1 cellular context compared by ENCODE assay signal in the genomic region with DNA sequence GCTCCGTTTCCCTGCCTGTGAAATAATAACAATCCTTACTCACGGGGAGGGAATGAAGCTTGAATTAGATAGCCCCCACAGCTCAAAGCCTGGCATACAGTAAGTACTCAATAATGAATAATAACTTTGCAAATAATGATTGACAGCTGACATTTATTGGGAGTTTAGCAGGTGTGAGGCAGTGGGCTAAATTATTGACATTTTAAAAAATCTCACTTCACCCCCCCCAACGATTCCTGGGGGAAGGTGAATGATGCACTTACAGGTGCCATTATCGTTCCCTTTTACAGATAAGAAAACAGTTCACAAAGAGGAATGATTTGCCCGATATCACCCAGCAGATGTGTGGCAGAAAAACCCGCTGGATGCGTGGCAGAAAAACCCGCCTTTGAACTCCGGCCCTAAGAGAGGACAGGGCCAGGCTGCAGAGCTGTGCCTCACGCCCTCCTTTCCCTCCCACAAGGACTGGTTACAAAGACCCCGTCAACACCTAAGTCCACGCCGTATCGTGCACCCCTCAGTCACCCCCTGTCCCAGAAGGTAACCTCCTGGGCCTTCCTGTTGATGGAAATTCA.
TF ChIP-seq lines count a peak whose summit lies in the region.

No MANE protein-coding gene starts in this region.

TF ChIP-seq in IMR-90, 13 proteins besides CTCF, POLR2A, EP300 and RAD21 (continued from another document):
- TF ChIP-seq, protein P1, sequence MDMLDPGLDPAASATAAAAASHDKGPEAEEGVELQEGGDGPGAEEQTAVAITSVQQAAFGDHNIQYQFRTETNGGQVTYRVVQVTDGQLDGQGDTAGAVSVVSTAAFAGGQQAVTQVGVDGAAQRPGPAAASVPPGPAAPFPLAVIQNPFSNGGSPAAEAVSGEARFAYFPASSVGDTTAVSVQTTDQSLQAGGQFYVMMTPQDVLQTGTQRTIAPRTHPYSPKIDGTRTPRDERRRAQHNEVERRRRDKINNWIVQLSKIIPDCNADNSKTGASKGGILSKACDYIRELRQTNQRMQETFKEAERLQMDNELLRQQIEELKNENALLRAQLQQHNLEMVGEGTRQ (IDR thresholded peaks at IDR 0.05; ENCODE audit: low read depth, low read length): no peak
- TF ChIP-seq BHLHE40 (IDR thresholded peaks at IDR 0.05; ENCODE audit: low read depth, low read length): no peak
